ENCODE assay signal across 8 cellular contexts in genomic region chr14:56119221-56119967, GRCh38. TPM values are rescaled to one million over a fixed set of nuclear protein-coding genes. Genes with fewer than 3 reads are reported as not detected.
DNase-seq lines count a peak whose midpoint lies in the region; ATAC-seq, FAIRE-seq and TF ChIP-seq lines count a peak whose summit lies in the region.

No MANE protein-coding gene starts in this region.

- H3K4me3 ChIP-seq in A549 = peak overlapping the region; percentile 85
- peak overlapping the region; percentile 81 for H3K4me3 ChIP-seq in Loucy (ENCODE audit: low read length, poor library complexity, severe bottlenecking)
- H3K4me3 ChIP-seq in HepG2 (replicated peaks in 1 of 3; ENCODE audit: insufficient read depth in 1 of 3, low read depth in 2 of 3, low read length in 3 of 3) = peak overlapping the region; percentile 52 to 70 (median 57); a peak in 4 of 6 replicates

- H3K27ac ChIP-seq in A549 (peak overlapping the region; percentile 75 to 83), HepG2 (ENCODE audit: extremely low read length, insufficient read depth, low read length) (no peak overlapping the region)

- BruUV-seq in HepG2 (replicated peaks; lab: Mats Ljungman, UMichigan) = no TSS peak

- H3K36me3 ChIP-seq in Loucy (ENCODE audit: insufficient read depth, low read length) (no peaks in the 10 kb centered on the region; the same call in 1 of the 2 replicates), HepG2 (replicated peaks in 1 of 2; ENCODE audit: control insufficient read depth in 1 of 2, insufficient read depth in 2 of 2, low read length in 2 of 2) (no peaks in the 10 kb centered on the region)

- DNase-seq in A549 (ENCODE audit: low read depth in 1 of 2, low spot score in 1 of 2) (peak; percentile 13 to 16), WTC11 (ENCODE audit: low spot score) (peak; percentile 50), HepG2 (ENCODE audit: low spot score) (no peak)
- peak; percentile 16 to 63 for DNase-seq in stimulated activated effector memory CD8-positive, alpha-beta T cell treated with anti-CD3 and anti-CD28 coated beads, Interleukin-12 subunit alpha, Interleukin-12 subunit beta, amount 100 ng/mL, for 72 hours (ENCODE audit: low spot score in 2 of 2)

- TF ChIP-seq RAD21 in A549 (conservative IDR thresholded peaks at IDR 0.05 in 1 of 2, IDR thresholded peaks at IDR 0.05 in 1 of 2) (no peak), HepG2 (CRISPR knock-in tag; IDR thresholded peaks at IDR 0.05) (no peak)

- H2AFZ ChIP-seq in Loucy (ENCODE audit: low read length) (no peak overlapping the region), HepG2 (ENCODE audit: low read length) (no peak overlapping the region)

- H3K9ac ChIP-seq in Loucy (ENCODE audit: low read depth, low read length, poor library complexity, severe bottlenecking) = peak overlapping the region; percentile 91
- no peak overlapping the region for H3K9ac ChIP-seq in HepG2 (ENCODE audit: insufficient read depth, low read depth, low read length)

- H3K9me3 Mint-ChIP-seq in WTC11 = no peaks in the 10 kb centered on the region
- H3K9me3 Mint-ChIP-seq in dendritic cell treated with granulocyte-macrophage colony-stimulating factor and Interleukin-4, amounts not matched to agents 40 ng/mL and 50 ng/mL, for 4 days = no peaks in the 10 kb centered on the region
- H3K9me3 Mint-ChIP-seq in stimulated activated effector memory CD8-positive, alpha-beta T cell treated with anti-CD3 and anti-CD28 coated beads, Interleukin-12 subunit alpha, Interleukin-12 subunit beta, amount 100 ng/mL, for 72 hours = no peaks in the 10 kb centered on the region

- no peak for TF ChIP-seq EP300 in A549 (IDR thresholded peaks at IDR 0.05)
- no peak for TF ChIP-seq EP300 in HepG2 (IDR thresholded peaks at IDR 0.05; ENCODE audit: low read depth in 2 of 2, low read length in 2 of 2)
- no peak for TF ChIP-seq EP300 in HepG2 (CRISPR knock-in tag; IDR thresholded peaks at IDR 0.05; ENCODE audit: borderline replicate concordance)

- POLR2A ChIA-PET in A549 (lab: Yijun Ruan, JAX) (no interaction called here), WTC11 (lab: Charles Lee) (interaction anchor here (0.6 kb wide), 2 partner anchors 73 to 75 kb away, joined by 3 to 4 read pairs; no protein-coding TSS in a partner anchor), HepG2 (lab: Yijun Ruan, JAX) (no interaction called here)

- intact Hi-C loops in dendritic cell treated with granulocyte-macrophage colony-stimulating factor and Interleukin-4, amounts not matched to agents 40 ng/mL and 50 ng/mL, for 4 days (cut with micrococcal nuclease) = loop anchor here (5.0 kb wide), 1 partner anchor 78 kb away; no protein-coding TSS in a partner anchor
- intact Hi-C loops in HepG2 (cut with micrococcal nuclease; ENCODE audit: unreplicated experiment) = no loop called here

- TF ChIP-seq CTCF in A549 (IDR thresholded peaks at IDR 0.05) (no peak), Loucy (conservative IDR thresholded peaks at IDR 0.05; ENCODE audit: low read length) (no peak), WTC11 (IDR thresholded peaks at IDR 0.05) (no peak), HepG2 (CRISPR knock-in tag; IDR thresholded peaks at IDR 0.05) (no peak)

- in situ Hi-C loops in HepG2 (cut with HindIII; ENCODE audit: extremely low pct_ligation_motif_present, low pct_unique_long_range_greater_than_20kb) = no loop called here

- 0 out of 3 replicates have a peak, but pooled peaks cover 5% of the 10 kb centered on the region for H3K4me1 ChIP-seq in A549
- H3K4me1 ChIP-seq in Loucy (ENCODE audit: insufficient read depth, low read length, poor library complexity, severe bottlenecking) = peaks cover 51% of the 10 kb centered on the region
- H3K4me1 ChIP-seq in HepG2 (ENCODE audit: insufficient read depth, low read length) = peaks cover 6% of the 10 kb centered on the region; the same call in 1 of the 2 replicates

- WGBS in A549 (ENCODE audit: missing lambda C conversion rate) = 36% methylated on average over 13 of the region's 49 CpGs
- 43% methylated on average over 11 of the region's 49 CpGs for WGBS in HepG2 (ENCODE audit: low lambda C conversion rate)

- H3K4me3 Mint-ChIP-seq in WTC11 = peak overlapping the region; percentile 74
- H3K4me3 Mint-ChIP-seq in dendritic cell treated with granulocyte-macrophage colony-stimulating factor and Interleukin-4, amounts not matched to agents 40 ng/mL and 50 ng/mL, for 4 days = peak overlapping the region; percentile 94
- peak overlapping the region; percentile 66 for H3K4me3 Mint-ChIP-seq in stimulated activated effector memory CD8-positive, alpha-beta T cell treated with anti-CD3 and anti-CD28 coated beads, Interleukin-12 subunit alpha, Interleukin-12 subunit beta, amount 100 ng/mL, for 72 hours

- ATAC-seq in A549 (peak; percentile 63 to 76), GM18505 (IDR thresholded peaks at IDR 0.05; ENCODE audit: unreplicated experiment) (peak; percentile 26), WTC11 (peak; percentile 37), HepG2 (peak; percentile 81), GM18873 (IDR thresholded peaks at IDR 0.05; ENCODE audit: low FRiP score, unreplicated experiment) (no peak)
- peak; percentile 53 for ATAC-seq in stimulated activated effector memory CD8-positive, alpha-beta T cell treated with anti-CD3 and anti-CD28 coated beads, Interleukin-12 subunit alpha, Interleukin-12 subunit beta, amount 100 ng/mL, for 72 hours

- H3K36me3 Mint-ChIP-seq in WTC11 = no peaks in the 10 kb centered on the region
- peaks cover 6% of the 10 kb centered on the region for H3K36me3 Mint-ChIP-seq in dendritic cell treated with granulocyte-macrophage colony-stimulating factor and Interleukin-4, amounts not matched to agents 40 ng/mL and 50 ng/mL, for 4 days (ENCODE audit: low read depth)
- H3K36me3 Mint-ChIP-seq in stimulated activated effector memory CD8-positive, alpha-beta T cell treated with anti-CD3 and anti-CD28 coated beads, Interleukin-12 subunit alpha, Interleukin-12 subunit beta, amount 100 ng/mL, for 72 hours = peaks cover 7% of the 10 kb centered on the region

- H3K9me3 ChIP-seq in A549 (no peaks in the 10 kb centered on the region), Loucy (ENCODE audit: insufficient read depth, low read depth, low read length) (no peaks in the 10 kb centered on the region), HepG2 (ENCODE audit: low read length) (no peaks in the 10 kb centered on the region)

- H4K20me1 ChIP-seq in Loucy (ENCODE audit: insufficient read depth, low read length, poor library complexity, severe bottlenecking) (peaks cover 69% of the 10 kb centered on the region), HepG2 (ENCODE audit: insufficient read depth, low read length) (no peaks in the 10 kb centered on the region)

- H3K79me2 ChIP-seq in Loucy (ENCODE audit: insufficient read depth, low read length) (peaks cover 62% of the 10 kb centered on the region), HepG2 (ENCODE audit: insufficient read depth, low read length) (no peaks in the 10 kb centered on the region)

- peak overlapping the region; percentile 70 for H3K4me2 ChIP-seq in A549
- H3K4me2 ChIP-seq in Loucy (ENCODE audit: low read depth, low read length, poor library complexity, severe bottlenecking) = peak overlapping the region; percentile 88
- peak overlapping the region; percentile 65 for H3K4me2 ChIP-seq in HepG2 (ENCODE audit: low read depth, low read length)

- H3K27me3 ChIP-seq in Loucy (ENCODE audit: insufficient read depth, low read length, poor library complexity, severe bottlenecking) (no peaks in the 10 kb centered on the region), HepG2 (ENCODE audit: control insufficient read depth in 1 of 2, insufficient read depth in 2 of 2, low read length in 2 of 2) (peaks cover 3 to 46% of the 10 kb centered on the region in 2 experiments; a peak in 4 of 5 replicates)

- 0 out of 2 replicates have a peak, but pooled peaks cover 3% of the 10 kb centered on the region for H3F3A ChIP-seq in Loucy (ENCODE audit: low read depth)

- CTCF ChIA-PET in A549 (lab: Yijun Ruan, JAX) = interaction anchor here (0.6 to 1.7 kb wide), 4 partner anchors 8 to 413 kb away, joined by 3 to 4 read pairs (median 3); no protein-coding TSS in a partner anchor
- CTCF ChIA-PET in WTC11 (lab: Charles Lee) = interaction anchor here (0.8 to 1.4 kb wide), 3 partner anchors 221 to 366 kb away, joined by 3 to 5 read pairs (median 3); no protein-coding TSS in a partner anchor
- CTCF ChIA-PET in HepG2 (lab: Yijun Ruan, JAX; ENCODE audit: low intra/inter-chr PET ratio, low total read pairs) = no interaction called here

- H3K9me2 ChIP-seq in Loucy (replicated peaks; ENCODE audit: low read depth, low read length) = no peaks in the 10 kb centered on the region

- TF ChIP-seq POLR2A in A549 (IDR thresholded peaks at IDR 0.05; ENCODE audit: low read length) = no peak
- no peak for TF ChIP-seq POLR2A in GM18505 (IDR thresholded peaks at IDR 0.05; ENCODE audit: borderline replicate concordance, extremely low read depth, insufficient read depth, insufficient read length)
- TF ChIP-seq POLR2A in HepG2 (IDR thresholded peaks at IDR 0.05; ENCODE audit: insufficient read depth in 1 of 2, low read depth in 2 of 2, low read length in 2 of 2) = no peak

- H3K27ac Mint-ChIP-seq in WTC11 = no peak overlapping the region
- peak overlapping the region; percentile 66 for H3K27ac Mint-ChIP-seq in dendritic cell treated with granulocyte-macrophage colony-stimulating factor and Interleukin-4, amounts not matched to agents 40 ng/mL and 50 ng/mL, for 4 days
- peak overlapping the region; percentile 34 for H3K27ac Mint-ChIP-seq in stimulated activated effector memory CD8-positive, alpha-beta T cell treated with anti-CD3 and anti-CD28 coated beads, Interleukin-12 subunit alpha, Interleukin-12 subunit beta, amount 100 ng/mL, for 72 hours

- H3K4me1 Mint-ChIP-seq in WTC11 = peaks cover 38% of the 10 kb centered on the region
- peaks cover 48% of the 10 kb centered on the region for H3K4me1 Mint-ChIP-seq in dendritic cell treated with granulocyte-macrophage colony-stimulating factor and Interleukin-4, amounts not matched to agents 40 ng/mL and 50 ng/mL, for 4 days (ENCODE audit: low read depth)
- H3K4me1 Mint-ChIP-seq in stimulated activated effector memory CD8-positive, alpha-beta T cell treated with anti-CD3 and anti-CD28 coated beads, Interleukin-12 subunit alpha, Interleukin-12 subunit beta, amount 100 ng/mL, for 72 hours = peaks cover 38% of the 10 kb centered on the region

- no peak for FAIRE-seq in A549 (lab: Jason Lieb, UNC)
- FAIRE-seq in HepG2 (lab: Jason Lieb, UNC) = no peak

- H3K27me3 Mint-ChIP-seq in WTC11 (ENCODE audit: low read depth) = peaks cover 21% of the 10 kb centered on the region
- H3K27me3 Mint-ChIP-seq in dendritic cell treated with granulocyte-macrophage colony-stimulating factor and Interleukin-4, amounts not matched to agents 40 ng/mL and 50 ng/mL, for 4 days = no peaks in the 10 kb centered on the region

RNA-seq across cellular contexts. Expression of gene PELI2, which starts 1.2 kb away (rescaled TPM):
- polyA plus RNA-seq in A549 (2011; rRNA removed) (7.2 and 9.8 TPM in 2 replicates), A549 (2017; fragmentation: RNase III; extraction: RNeasy Plus Mini Kit Qiagen cat#74134 plus additional on column Dnase treatment) (0.79 to 1.1 TPM (median 0.93 TPM) in 3 replicates), HepG2 (2011; rRNA removed) (0.07 and 0.25 TPM in 2 replicates)
- polyA plus RNA-seq in A549 (2012; cell fraction: cytosol; rRNA removed) = 1.6 and 2.2 TPM in 2 replicates
- 1.2 and 2.1 TPM in 2 replicates for polyA plus RNA-seq in A549 (2012; cell fraction: nucleus; rRNA removed)
- polyA minus RNA-seq in A549 (2011; rRNA and poly(A)+ RNA removed) = 27.8 and 41.4 TPM in 2 replicates
- total RNA-seq in WTC11 (2021) (15.9 to 23.5 TPM (median 18.6 TPM) in 3 replicates), HepG2 (2016; rRNA removed; fragmentation: Illumina TruSeq; extraction: Trizol) (not detected in 2 replicates)
- total RNA-seq in HepG2 (2016; cell fraction: cytosol; rRNA removed; fragmentation: Illumina TruSeq; extraction: Trizol; ENCODE audit: low read depth) = not detected in 2 replicates
- total RNA-seq in HepG2 (2016; cell fraction: insoluble cytoplasmic fraction; rRNA removed; fragmentation: Illumina TruSeq; extraction: Trizol) = 0.02 TPM in 1 of 2 replicates, not detected in the other
- total RNA-seq in HepG2 (2016; cell fraction: membrane; rRNA removed; fragmentation: Illumina TruSeq; extraction: Trizol) = not detected in 2 replicates
- total RNA-seq in HepG2 (2016; cell fraction: nucleus; rRNA removed; fragmentation: Illumina TruSeq; extraction: Trizol) = not detected in 2 replicates
- 0.17 and 0.23 TPM in 2 replicates for polyA plus RNA-seq in HepG2 (2011; cell fraction: cytosol; rRNA removed)
- polyA plus RNA-seq in HepG2 (2011; cell fraction: nucleus; rRNA removed) = 0.03 and 0.14 TPM in 2 replicates
- polyA plus RNA-seq in HepG2 (2012) = 0.03 TPM in 1 of 2 replicates, not detected in the other
- polyA plus RNA-seq in HepG2 (2016; cell fraction: cytosol; fragmentation: Illumina TruSeq; extraction: Trizol; ENCODE audit: low read depth) = not detected in 2 replicates
- polyA plus RNA-seq in HepG2 (2016; cell fraction: insoluble cytoplasmic fraction; fragmentation: Illumina TruSeq; extraction: Trizol; ENCODE audit: low read depth) = not detected in 2 replicates
- not detected in 2 replicates for polyA plus RNA-seq in HepG2 (2016; cell fraction: membrane; fragmentation: Illumina TruSeq; extraction: Trizol; ENCODE audit: low read depth)
- not detected in 2 replicates for polyA plus RNA-seq in HepG2 (2016; cell fraction: nucleus; fragmentation: Illumina TruSeq; extraction: Trizol; ENCODE audit: insufficient read depth, low read depth)
- 2.3 and 10.1 TPM in 2 replicates for polyA minus RNA-seq in HepG2 (2011; rRNA and poly(A)+ RNA removed; ENCODE audit: low replicate concordance)
- 0.10 and 1.6 TPM in 2 replicates for polyA minus RNA-seq in HepG2 (2011; cell fraction: cytosol; rRNA and poly(A)+ RNA removed)
- 0.25 and 1.2 TPM in 2 replicates for polyA minus RNA-seq in HepG2 (2011; cell fraction: nucleus; rRNA and poly(A)+ RNA removed)

Comparison
In these comparisons a context has a peak if more than half of its experiments do, and no peak if none do; other contexts are left out.
1. RNA of gene PELI2, which starts 1.2 kb away (total RNA-seq): 15.9 to 23.5 TPM in WTC11; 0.02 TPM in HepG2; every median in the first group is over 10 times any median in the second.
2. Peak in every context shown above with its lines, with median percentiles within 50 percentile points of each other: H3K4me2 ChIP-seq, H3K4me3 ChIP-seq and H3K4me3 Mint-ChIP-seq.